In the genomic region with DNA sequence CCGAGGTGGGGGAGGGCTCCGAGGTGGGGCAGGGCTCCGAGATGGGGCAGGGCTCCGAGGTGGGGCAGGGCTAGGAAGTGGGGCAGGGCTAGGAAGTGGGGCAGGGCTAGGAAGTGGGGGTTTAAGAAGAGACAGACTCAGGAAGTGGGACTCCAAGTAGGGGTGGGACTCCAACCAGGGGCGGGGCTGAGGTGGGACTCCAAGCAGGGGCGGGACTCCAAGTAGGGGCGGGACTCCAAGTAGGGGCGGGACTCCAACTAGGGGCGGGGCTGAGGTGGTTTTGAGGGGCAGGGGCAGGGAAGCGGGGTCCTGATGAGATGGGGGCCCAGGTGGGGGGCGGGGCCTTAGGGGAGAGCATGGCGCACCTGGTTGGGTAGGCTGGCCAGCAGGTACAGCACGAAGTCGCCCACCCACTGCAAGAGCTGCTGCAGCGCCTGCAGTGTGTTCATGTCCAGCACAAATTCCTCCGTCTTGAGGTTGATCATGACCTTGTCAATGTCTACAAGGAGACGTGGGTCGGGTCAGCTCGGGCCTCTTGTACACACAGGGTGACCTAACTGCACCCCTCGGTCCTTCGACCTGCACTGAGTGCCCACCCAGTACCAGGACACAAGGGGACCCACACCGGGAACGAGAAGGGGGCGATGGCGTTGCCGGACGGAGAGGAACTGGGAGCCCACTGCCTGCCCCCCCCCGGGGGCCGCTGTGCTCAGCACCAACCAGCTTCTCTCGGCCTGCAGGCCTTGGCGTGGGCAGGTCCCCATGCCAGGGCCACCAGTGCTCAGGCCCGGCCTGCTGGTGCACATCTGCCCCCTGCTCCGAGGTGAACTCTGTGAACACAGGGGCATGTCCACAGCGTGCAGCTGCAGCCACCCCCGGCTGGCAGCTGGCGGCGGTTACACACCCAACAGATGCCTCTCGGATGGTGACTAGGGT, we compare ENCODE assay signal across 9 cellular contexts. TPM values are rescaled to one million over a fixed set of nuclear protein-coding genes. Genes with fewer than 3 reads are reported as not detected.
DNase-seq lines count a peak whose midpoint lies in the region; ATAC-seq and TF ChIP-seq lines count a peak whose summit lies in the region.
"Had no signal": no experiment of that assay in that cellular context is flagged by ENCODE, and none has a peak within 500 bp of the region (broad histone marks: within the 10 kb centered on the region; RNA-seq: fewer than 3 reads in every experiment).

No MANE protein-coding gene starts in this region.

- peaks cover 0 to 5% of the 10 kb centered on the region in 2 donors for H3K4me1 ChIP-seq in lung (ENCODE audit: control insufficient read depth in 2 of 2, insufficient read depth in 2 of 2, low read length in 2 of 2)

- no peak overlapping the region for H3K27ac ChIP-seq in lung (ENCODE audit: low read depth in 1 of 2, low read length in 1 of 2)
- no peak overlapping the region for H3K27ac ChIP-seq in coronary artery
- H3K27ac ChIP-seq: KMS-11 had no signal

- WGBS in lung, 2 donors: 88 to 93% methylated on average over 33 to 38 of the region's 38 CpGs

- H3K27me3 ChIP-seq in lung (ENCODE audit: control insufficient read depth, insufficient read depth): no peaks in the 10 kb centered on the region

- ATAC-seq in lung (ENCODE audit: insufficient read depth, low FRiP score) (peak; percentile 39), HG03196 (IDR thresholded peaks at IDR 0.05; ENCODE audit: unreplicated experiment) (no peak), HG03097 (IDR thresholded peaks at IDR 0.05; ENCODE audit: low FRiP score, unreplicated experiment) (no peak)

- DNase-seq in GM13976 (ENCODE audit: low spot score) (peak; percentile 84), RPMI7951 (ENCODE audit: low read depth) (peak; percentile 49), lung (ENCODE audit: low spot score) (peak; percentile 70), COLO668 (lab: John Stamatoyannopoulos, UW; ENCODE audit: unreplicated experiment) (no peak), coronary artery (ENCODE audit: low spot score) (no peak)
- peak; percentile 45 to 67 for DNase-seq in activated T-helper 1 cell treated with anti-CD3 and anti-CD28 coated beads, Interleukin-2, amount 50 U/mL, for 16 hours (ENCODE audit: low read depth in 1 of 2, low spot score in 1 of 2)

- in situ Hi-C loops in GM13976 (cut with MboI; ENCODE audit: low sequenced_read_pairs, unreplicated experiment): no loop called here

- no peaks in the 10 kb centered on the region for H3K9me3 ChIP-seq in lung (ENCODE audit: control insufficient read depth in 2 of 2, insufficient read depth in 1 of 2, low read length in 1 of 2)

- no peak for TF ChIP-seq CTCF in GM13976 (IDR thresholded peaks at IDR 0.05; ENCODE audit: borderline replicate concordance, control extremely low read depth, extremely low read depth, insufficient read depth, missing control alignments)
- no peak for TF ChIP-seq CTCF in lung (IDR thresholded peaks at IDR 0.05; ENCODE audit: control extremely low read depth, extremely low read depth)
- TF ChIP-seq CTCF in coronary artery (IDR thresholded peaks at IDR 0.05): no peak

- H3K4me3 ChIP-seq in lung: no peak overlapping the region
- no peak overlapping the region for H3K4me3 ChIP-seq in coronary artery

- peaks cover 0 to 59% of the 10 kb centered on the region in 2 donors for H3K36me3 ChIP-seq in lung (ENCODE audit: control insufficient read depth in 2 of 2, insufficient read depth in 2 of 2, low read length in 2 of 2)

RNA-seq across cellular contexts. Expression of a gene that starts 13.9 kb away (rescaled TPM):
- total RNA-seq in RPMI7951 (2014; rRNA removed; shearing (Covaris generic)): 0.29 and 0.60 TPM in 2 replicates
- 100 to 1,000 TPM in 1 of 2 donors, 10 to 100 TPM in 1; 90.8 to 185 TPM for total RNA-seq in lung
- 100 to 1,000 TPM in 1 of 2 donors, 10 to 100 TPM in 1; 97.2 to 227 TPM for polyA plus RNA-seq in lung

RNA-seq across cellular contexts. Expression of a gene that starts 19.6 kb away (rescaled TPM):
- 15.1 and 16.5 TPM in 2 replicates for total RNA-seq in RPMI7951 (2014; rRNA removed; shearing (Covaris generic))
- total RNA-seq in lung: 10 to 100 TPM; 38.7 to 59.7 TPM
- 10 to 100 TPM; 44.8 to 72.3 TPM for polyA plus RNA-seq in lung

RNA-seq across cellular contexts. Expression of a gene that starts 19.9 kb away (rescaled TPM):
- not detected in 2 replicates for total RNA-seq in RPMI7951 (2014; rRNA removed; shearing (Covaris generic))
- not detected for total RNA-seq in lung
- not detected for polyA plus RNA-seq in lung

RNA-seq across cellular contexts. Expression of a gene that starts 21.2 kb away (rescaled TPM):
- not detected in 2 replicates for total RNA-seq in RPMI7951 (2014; rRNA removed; shearing (Covaris generic))
- total RNA-seq in lung: 10 to 100 TPM in 1 of 2 donors, 1 to 10 TPM in 1; 1.4 to 16.6 TPM
- 10 to 100 TPM in 1 of 2 donors, 1 to 10 TPM in 1; 2.0 to 21.0 TPM for polyA plus RNA-seq in lung

RNA-seq across cellular contexts. Expression of a gene that starts 32.6 kb away (rescaled TPM):
- not detected in 2 replicates for total RNA-seq in RPMI7951 (2014; rRNA removed; shearing (Covaris generic))
- total RNA-seq in lung: 10 to 100 TPM in 1 of 2 donors, under 1 TPM in 1; 0.58 to 23.3 TPM
- polyA plus RNA-seq in lung: 10 to 100 TPM in 1 of 2 donors, under 1 TPM in 1; 0.85 to 18.5 TPM

Comparison
In these comparisons a context has a peak if more than half of its experiments do, and no peak if none do; other contexts are left out.
1. DNase-seq: peak in GM13976 (single experiment), RPMI7951 (single experiment), activated T-helper 1 cell treated with anti-CD3 and anti-CD28 coated beads, Interleukin-2, amount 50 U/mL, for 16 hours (2 of 2) and lung (single experiment); none in COLO668 (single experiment) and coronary artery (single experiment).
2. RNA of a gene that starts 13.9 kb away (total RNA-seq): 90.8 to 185 TPM in lung; 0.29 to 0.60 TPM in RPMI7951; every median in the first group is over 10 times any median in the second.